8 cellular contexts compared by ENCODE assay signal in the genomic region with DNA sequence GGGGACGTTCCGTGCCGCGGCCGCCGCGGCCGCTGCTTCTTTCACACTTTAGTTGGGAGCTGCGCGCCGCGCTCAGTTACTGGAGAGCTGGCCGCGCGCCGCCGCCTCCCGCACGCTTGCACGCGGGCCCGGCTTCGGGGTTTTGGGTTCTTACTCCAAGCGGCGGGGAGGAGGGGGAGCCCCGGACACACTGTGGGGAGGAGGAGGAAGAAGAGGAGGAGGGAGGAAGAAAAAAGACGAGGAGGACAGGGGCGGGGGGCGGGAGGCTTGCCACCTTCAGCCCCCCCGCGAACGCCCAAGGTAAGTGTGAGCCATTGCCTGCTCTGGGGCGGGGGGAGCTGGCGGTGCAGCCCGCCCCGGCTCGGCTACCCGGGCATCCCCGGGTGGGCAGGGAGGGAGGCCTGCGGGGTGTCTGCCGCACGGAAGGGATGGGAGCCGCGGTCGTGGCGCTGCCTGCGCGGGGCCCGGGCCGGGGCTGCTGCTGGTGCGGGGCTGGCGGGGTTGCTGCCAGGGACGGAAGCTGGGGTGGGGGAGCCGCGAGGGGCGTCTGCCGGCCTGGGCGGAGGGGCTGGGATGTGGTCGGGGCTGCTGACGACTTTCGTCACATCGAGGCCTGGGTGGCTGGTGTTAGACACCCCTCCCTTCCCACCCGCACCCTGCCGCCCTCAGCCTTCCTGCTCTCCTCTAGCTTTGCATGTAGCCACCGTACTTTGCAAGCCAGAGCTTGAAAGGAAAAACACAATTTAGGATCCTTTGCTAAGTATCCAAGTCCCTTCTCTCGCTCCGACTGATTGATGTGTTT. TPM values are rescaled to one million over a fixed set of nuclear protein-coding genes. Genes with fewer than 3 reads are reported as not detected.
DNase-seq lines count a peak whose midpoint lies in the region; ATAC-seq and TF ChIP-seq lines count a peak whose summit lies in the region.

No MANE protein-coding gene starts in this region.

- H3K27ac Mint-ChIP-seq in activated B cell treated with CpG ODN at 0.5 μM for 24 hours (no peak overlapping the region), memory B cell (no peak overlapping the region)
- peak overlapping the region; percentile 72 for H3K27ac Mint-ChIP-seq in stimulated activated effector memory CD8-positive, alpha-beta T cell treated with anti-CD3 and anti-CD28 coated beads, Interleukin-12 subunit alpha, Interleukin-12 subunit beta, amount 100 ng/mL, for 72 hours

- no peak for TF ChIP-seq CTCF in activated B cell treated with CpG ODN at 0.5 μM for 24 hours (IDR thresholded peaks at IDR 0.05)

- H3K4me3 Mint-ChIP-seq in activated B cell treated with CpG ODN at 0.5 μM for 24 hours, result peak overlapping the region; percentile 82
- peak overlapping the region; percentile 87 for H3K4me3 Mint-ChIP-seq in memory B cell
- H3K4me3 Mint-ChIP-seq in stimulated activated effector memory CD8-positive, alpha-beta T cell treated with anti-CD3 and anti-CD28 coated beads, Interleukin-12 subunit alpha, Interleukin-12 subunit beta, amount 100 ng/mL, for 72 hours, result peak overlapping the region; percentile 81

- no peaks in the 10 kb centered on the region for H3K9me3 ChIP-seq in duodenal mucosa (ENCODE audit: control insufficient read depth in 1 of 2, low read length in 2 of 2)

- POLR2A ChIA-PET in activated B cell treated with CpG ODN at 0.5 μM for 24 hours (lab: Charles Lee), result interaction anchor here (0.6 kb wide), 2 partner anchors 20 to 1822 kb away, joined by 3 to 6 read pairs; no protein-coding TSS in a partner anchor

- H3K27ac ChIP-seq in duodenal mucosa (ENCODE audit: low read depth, low read length), result peak overlapping the region; percentile 53

- peaks cover 3 to 5% of the 10 kb centered on the region in 2 donors for H3K4me1 ChIP-seq in duodenal mucosa (ENCODE audit: control insufficient read depth in 1 of 2, insufficient read depth in 2 of 2, low read length in 2 of 2)

- intact Hi-C loops in activated B cell treated with CpG ODN at 0.5 μM for 24 hours (cut with micrococcal nuclease), result no loop called here

- peak overlapping the region; percentile 72 to 79 for H3K9ac ChIP-seq in duodenal mucosa (ENCODE audit: low read depth in 1 of 2, low read length in 2 of 2)

- H3K4me3 ChIP-seq in duodenal mucosa (ENCODE audit: low read depth in 1 of 2, low read length in 2 of 2), result peak overlapping the region; percentile 76 to 91

- no peaks in the 10 kb centered on the region for H3K27me3 ChIP-seq in duodenal mucosa (ENCODE audit: control insufficient read depth in 1 of 2, insufficient read depth in 2 of 2, low read length in 2 of 2)

- no peaks in the 10 kb centered on the region for H3K9me3 Mint-ChIP-seq in activated B cell treated with CpG ODN at 0.5 μM for 24 hours
- no peaks in the 10 kb centered on the region for H3K9me3 Mint-ChIP-seq in memory B cell
- H3K9me3 Mint-ChIP-seq in stimulated activated effector memory CD8-positive, alpha-beta T cell treated with anti-CD3 and anti-CD28 coated beads, Interleukin-12 subunit alpha, Interleukin-12 subunit beta, amount 100 ng/mL, for 72 hours, result no peaks in the 10 kb centered on the region

- peak in 2 of 3 experiments; percentile 84 to 86 for DNase-seq in NCI-H1417 (lab: John Stamatoyannopoulos, UW)
- DNase-seq in NCI-H1417 treated with DMSO at 0.1 percent for 48 hours (lab: John Stamatoyannopoulos, UW), result no peak
- peak; percentile 16 for DNase-seq in activated B cell treated with CpG ODN at 0.5 μM for 24 hours
- no peak for DNase-seq in memory B cell (ENCODE audit: low spot score in 2 of 2)
- DNase-seq in stimulated activated effector memory CD8-positive, alpha-beta T cell treated with anti-CD3 and anti-CD28 coated beads, Interleukin-12 subunit alpha, Interleukin-12 subunit beta, amount 100 ng/mL, for 72 hours (ENCODE audit: low spot score in 2 of 2), result peak; percentile 18 to 74

- H3K4me1 Mint-ChIP-seq in activated B cell treated with CpG ODN at 0.5 μM for 24 hours (peaks cover 21% of the 10 kb centered on the region), memory B cell (peaks cover 14% of the 10 kb centered on the region)
- H3K4me1 Mint-ChIP-seq in stimulated activated effector memory CD8-positive, alpha-beta T cell treated with anti-CD3 and anti-CD28 coated beads, Interleukin-12 subunit alpha, Interleukin-12 subunit beta, amount 100 ng/mL, for 72 hours, result peaks cover 27% of the 10 kb centered on the region

- no peaks in the 10 kb centered on the region for H3K36me3 ChIP-seq in duodenal mucosa (ENCODE audit: control insufficient read depth in 1 of 2, insufficient read depth in 2 of 2, low read length in 2 of 2)

- H3K36me3 Mint-ChIP-seq in activated B cell treated with CpG ODN at 0.5 μM for 24 hours (ENCODE audit: low read depth), result no peaks in the 10 kb centered on the region
- H3K36me3 Mint-ChIP-seq in memory B cell, result no peaks in the 10 kb centered on the region
- peaks cover 7% of the 10 kb centered on the region for H3K36me3 Mint-ChIP-seq in stimulated activated effector memory CD8-positive, alpha-beta T cell treated with anti-CD3 and anti-CD28 coated beads, Interleukin-12 subunit alpha, Interleukin-12 subunit beta, amount 100 ng/mL, for 72 hours

- CTCF ChIA-PET in activated B cell treated with CpG ODN at 0.5 μM for 24 hours (lab: Charles Lee), result no interaction called here

- H3K27me3 Mint-ChIP-seq in activated B cell treated with CpG ODN at 0.5 μM for 24 hours, result peaks cover 42% of the 10 kb centered on the region
- peaks cover 27% of the 10 kb centered on the region for H3K27me3 Mint-ChIP-seq in memory B cell

- peak; percentile 21 for ATAC-seq in HG03520 (IDR thresholded peaks at IDR 0.05; ENCODE audit: unreplicated experiment)
- ATAC-seq in activated B cell treated with CpG ODN at 0.5 μM for 24 hours (ENCODE audit: low read depth), result no peak
- ATAC-seq in memory B cell (ENCODE audit: low read depth), result peak; percentile 28
- peak; percentile 52 for ATAC-seq in stimulated activated effector memory CD8-positive, alpha-beta T cell treated with anti-CD3 and anti-CD28 coated beads, Interleukin-12 subunit alpha, Interleukin-12 subunit beta, amount 100 ng/mL, for 72 hours
- no peak for ATAC-seq in HG03457 (IDR thresholded peaks at IDR 0.05; ENCODE audit: unreplicated experiment)

RNA-seq across cellular contexts. Expression of a gene that starts 0.4 kb away (rescaled TPM):
- total RNA-seq in activated B cell treated with CpG ODN at 0.5 μM for 24 hours, result 0.05 and 0.09 TPM in 2 replicates

Comparison
In these comparisons a context has a peak if more than half of its experiments do, and no peak if none do; other contexts are left out.
1. DNase-seq: peak in NCI-H1417 (2 of 3), activated B cell treated with CpG ODN at 0.5 μM for 24 hours (single experiment) and stimulated activated effector memory CD8-positive, alpha-beta T cell treated with anti-CD3 and anti-CD28 coated beads, Interleukin-12 subunit alpha, Interleukin-12 subunit beta, amount 100 ng/mL, for 72 hours (2 of 2); none in NCI-H1417 treated with DMSO at 0.1 percent for 48 hours (single experiment) and memory B cell (0 of 2).
2. ATAC-seq: peak in HG03520 (single experiment), memory B cell (single experiment) and stimulated activated effector memory CD8-positive, alpha-beta T cell treated with anti-CD3 and anti-CD28 coated beads, Interleukin-12 subunit alpha, Interleukin-12 subunit beta, amount 100 ng/mL, for 72 hours (single experiment); none in activated B cell treated with CpG ODN at 0.5 μM for 24 hours (single experiment) and HG03457 (single experiment).
3. Peak in every context shown above with its lines, with median percentiles within 50 percentile points of each other: H3K4me3 Mint-ChIP-seq.